ENCODE assay signal across 9 cellular contexts in the genomic region with DNA sequence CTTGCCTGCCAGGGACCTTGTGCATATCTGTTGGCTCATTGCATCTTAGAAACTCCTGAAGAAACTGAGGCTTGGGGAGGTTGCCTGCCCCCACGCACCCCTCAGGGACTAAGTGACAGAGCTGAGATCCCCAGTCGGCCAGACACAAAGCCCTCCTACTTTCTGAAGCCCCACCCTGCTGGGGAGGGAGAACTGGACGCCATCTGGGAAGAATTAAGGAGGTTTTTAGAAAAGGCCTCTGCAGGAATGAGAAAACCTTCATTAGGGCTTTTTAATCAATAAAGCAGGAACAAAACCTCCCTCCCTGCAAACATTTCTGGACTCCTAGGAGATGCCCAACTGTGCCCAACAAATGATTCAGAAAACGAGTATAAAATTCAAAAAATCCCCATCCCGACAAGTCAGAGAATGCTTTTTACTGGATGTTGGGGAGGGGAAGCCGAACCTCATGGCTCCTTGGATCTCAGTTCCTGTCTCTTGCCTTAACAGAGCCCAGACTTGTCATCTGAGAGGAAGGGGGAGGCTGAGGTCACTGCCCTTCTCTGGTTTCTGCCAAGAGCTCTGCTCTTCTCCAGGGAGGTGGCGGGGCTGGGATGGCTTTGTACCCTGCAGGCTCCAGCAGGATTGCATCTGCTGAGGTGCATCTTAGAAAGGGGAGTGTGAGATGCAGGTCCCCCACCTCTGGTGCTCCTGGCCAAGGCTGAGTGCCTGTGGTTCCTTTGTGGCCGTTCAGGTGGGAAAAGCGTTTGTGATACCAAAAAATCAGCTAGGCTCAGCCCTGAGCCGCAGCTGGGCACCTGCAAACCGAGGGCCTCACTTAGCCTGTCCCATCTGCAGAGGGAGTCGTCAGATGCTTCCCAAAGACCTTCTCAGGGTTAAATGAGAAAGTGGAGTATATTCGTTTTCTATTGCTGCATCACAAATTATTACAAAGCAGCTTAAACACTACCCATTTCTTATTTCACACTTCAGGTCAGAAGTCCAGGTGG.
DNase-seq lines count a peak whose midpoint lies in the region; ATAC-seq and TF ChIP-seq lines count a peak whose summit lies in the region.
"Had no signal": no experiment of that assay in that cellular context is flagged by ENCODE, and none has a peak within 500 bp of the region (broad histone marks: within the 10 kb centered on the region; RNA-seq: fewer than 3 reads in every experiment).

No MANE protein-coding gene starts in this region.

- H3K27ac ChIP-seq in left lung = peak overlapping the region; percentile 39 to 70
- peak overlapping the region; percentile 98 to 99 for H3K27ac ChIP-seq in thoracic aorta

- no peak for TF ChIP-seq CTCF in left lung (IDR thresholded peaks at IDR 0.05)
- TF ChIP-seq CTCF in thoracic aorta (IDR thresholded peaks at IDR 0.05) = no peak

- peaks cover 40 to 62% of the 10 kb centered on the region in 2 donors for H3K4me1 ChIP-seq in left lung
- peaks cover 52 to 75% of the 10 kb centered on the region in 2 donors for H3K4me1 ChIP-seq in thoracic aorta (ENCODE audit: control insufficient read depth in 1 of 2, low read depth in 2 of 2)

- DNase-seq in Kasumi-1 (lab: John Stamatoyannopoulos, UW) = peak; percentile 41 to 56
- DNase-seq in cerebellar cortex (ENCODE audit: low spot score) = peak; percentile 18
- DNase-seq in left lung = peak in 1 of 2 donors; percentile 47
- no peak for DNase-seq in thoracic aorta (ENCODE audit: low spot score)
- no peak for DNase-seq in activated CD8-positive, alpha-beta memory T cell treated with anti-CD3 and anti-CD28 coated beads, Interleukin-2, amount 50 U/mL, for 4 hours
- DNase-seq in middle frontal gyrus (ENCODE audit: extremely low spot score, low spot score) = no peak
- no peak for DNase-seq in activated CD8-positive, alpha-beta memory T cell treated with anti-CD3 and anti-CD28 coated beads, Interleukin-2, amount 50 U/mL, for 48 hours
- DNase-seq: activated CD4-positive, alpha-beta memory T cell treated with anti-CD3 and anti-CD28 coated beads for 36 hours had no signal

- H3K36me3 ChIP-seq in left lung (no peaks in the 10 kb centered on the region), thoracic aorta (no peaks in the 10 kb centered on the region)

- H3K27me3 ChIP-seq in left lung = no peaks in the 10 kb centered on the region
- H3K27me3 ChIP-seq in thoracic aorta (replicated peaks; ENCODE audit: insufficient read depth) = no peaks in the 10 kb centered on the region

- ATAC-seq in left lung (peak; percentile 26), thoracic aorta (ENCODE audit: insufficient number of reproducible peaks, low FRiP score, low read depth) (no peak), GM19463 (IDR thresholded peaks at IDR 0.05; ENCODE audit: unreplicated experiment) (no peak)

- no peaks in the 10 kb centered on the region for H3K9me3 ChIP-seq in left lung
- no peaks in the 10 kb centered on the region for H3K9me3 ChIP-seq in thoracic aorta

- intact Hi-C loops in left lung (cut with DNase I) = no loop called here

- H3K4me3 ChIP-seq in left lung = no peak overlapping the region
- no peak overlapping the region for H3K4me3 ChIP-seq in thoracic aorta

Comparison
In these comparisons a context has a peak if more than half of its experiments do, and no peak if none do; other contexts are left out.
1. DNase-seq: peak in Kasumi-1 (2 of 2) and cerebellar cortex (single experiment); none in thoracic aorta (single experiment), activated CD8-positive, alpha-beta memory T cell treated with anti-CD3 and anti-CD28 coated beads, Interleukin-2, amount 50 U/mL, for 4 hours (single experiment), middle frontal gyrus (single experiment) and activated CD8-positive, alpha-beta memory T cell treated with anti-CD3 and anti-CD28 coated beads, Interleukin-2, amount 50 U/mL, for 48 hours (single experiment).